In genomic region chr6:33271098-33271607, GRCh38 we compare ENCODE assay signal across 8 cellular contexts. TPM values are rescaled to one million over a fixed set of nuclear protein-coding genes. Genes with fewer than 3 reads are reported as not detected.
A peak's percentile ranks its signal among the peaks of the same experiment; 100 is the strongest.
DNase-seq lines count a peak whose midpoint lies in the region; ATAC-seq and TF ChIP-seq lines count a peak whose summit lies in the region.

No MANE protein-coding gene starts in this region.

- peaks cover 2 to 42% (median 18%) of the 10 kb centered on the region in 4 donors for H3K4me1 ChIP-seq in right lobe of liver

- peaks cover 40% of the 10 kb centered on the region for H3K4me1 Mint-ChIP-seq in type B pancreatic cell (ENCODE audit: unreplicated experiment)

- no peaks in the 10 kb centered on the region for H3K9me3 ChIP-seq in right lobe of liver

- no peaks in the 10 kb centered on the region for H3K27me3 ChIP-seq in right lobe of liver

- peaks cover 6 to 55% (median 14%) of the 10 kb centered on the region in 4 donors for H3K36me3 ChIP-seq in right lobe of liver

- H3K4me3 Mint-ChIP-seq in type B pancreatic cell = peak overlapping the region; percentile 98

- peaks cover 39% of the 10 kb centered on the region for H3K36me3 Mint-ChIP-seq in type B pancreatic cell

- H3K27ac Mint-ChIP-seq in type B pancreatic cell = peak overlapping the region; percentile 100

- H3K27ac ChIP-seq in right lobe of liver = peak overlapping the region; percentile 87 to 90 (median 89)

- no peak for DNase-seq in astrocyte of the spinal cord (ENCODE audit: low read depth, low spot score)
- no peak for DNase-seq in right lobe of liver
- no peak for DNase-seq in type B pancreatic cell (ENCODE audit: extremely low spot score, unreplicated experiment)
- no peak for DNase-seq in GDM1 (lab: John Stamatoyannopoulos, UW)

- TF ChIP-seq CTCF in astrocyte of the spinal cord (IDR thresholded peaks at IDR 0.05; ENCODE audit: low read depth, low read length) = no peak
- TF ChIP-seq CTCF in right lobe of liver (IDR thresholded peaks at IDR 0.05) = no peak
- peak; percentile 41 for TF ChIP-seq CTCF in type B pancreatic cell (conservative IDR thresholded peaks at IDR 0.05)

- H3K27me3 Mint-ChIP-seq in type B pancreatic cell = no peaks in the 10 kb centered on the region

- no peaks in the 10 kb centered on the region for H3K9me3 Mint-ChIP-seq in type B pancreatic cell

- TF ChIP-seq POLR2A in right lobe of liver (IDR thresholded peaks at IDR 0.05) = no peak

- H3K4me3 ChIP-seq in astrocyte of the spinal cord (ENCODE audit: low read depth, low read length) = peak overlapping the region; percentile 84
- H3K4me3 ChIP-seq in right lobe of liver = peak overlapping the region; percentile 60 to 95 (median 91)

- WGBS in right lobe of liver (ENCODE audit: insufficient coverage, low coverage, low lambda C conversion rate, missing lambda C conversion rate) = 1% methylated on average over 6 of the region's 13 CpGs

- in situ Hi-C loops in astrocyte of the spinal cord (cut with HindIII; ENCODE audit: low sequenced_read_pairs) = no loop called here

- peak; percentile 21 for ATAC-seq in GM18517 (IDR thresholded peaks at IDR 0.05; ENCODE audit: unreplicated experiment)
- ATAC-seq in HG03575 (IDR thresholded peaks at IDR 0.05; ENCODE audit: extremely low read depth, insufficient number of reproducible peaks, low FRiP score, unreplicated experiment) = peak; percentile 13
- ATAC-seq in right lobe of liver = peak; percentile 2 to 33 (median 11)
- ATAC-seq in HG02623 (IDR thresholded peaks at IDR 0.05; ENCODE audit: unreplicated experiment) = no peak
- ATAC-seq in HG03039 (IDR thresholded peaks at IDR 0.05; ENCODE audit: unreplicated experiment) = no peak

- intact Hi-C loops in right lobe of liver (cut with DNase I) = no loop called here

RNA-seq across cellular contexts. Expression of gene VPS52, which starts 0.5 kb away (rescaled TPM):
- total RNA-seq in right lobe of liver = 10 to 100 TPM; 16.4 to 35.1 (median 27.5) TPM
- 54.7 and 62.4 TPM in 2 replicates for total RNA-seq in type B pancreatic cell (ENCODE audit: low replicate concordance)

RNA-seq across cellular contexts. Expression of gene RPS18, which starts 0.7 kb away (rescaled TPM):
- 100 to 1,000 TPM; 504 to 932 (median 612) TPM for total RNA-seq in right lobe of liver
- total RNA-seq in type B pancreatic cell (ENCODE audit: low replicate concordance) = 3,043 and 3,480 TPM in 2 replicates

RNA-seq across cellular contexts. Expression of gene B3GALT4, which starts 5.8 kb away (rescaled TPM):
- total RNA-seq in right lobe of liver (1 to 10 TPM in 4 of 6 experiments, under 1 TPM in 2; 0.79 to 1.7 (median 1.4) TPM), type B pancreatic cell (ENCODE audit: low replicate concordance) (10.1 and 22.2 TPM in 2 replicates)

RNA-seq across cellular contexts. Expression of gene WDR46, which starts 17.9 kb away (rescaled TPM):
- 10 to 100 TPM; 13.1 to 35.2 (median 23.9) TPM for total RNA-seq in right lobe of liver
- total RNA-seq in type B pancreatic cell (ENCODE audit: low replicate concordance) = 53.1 and 67.4 TPM in 2 replicates

RNA-seq across cellular contexts. Expression of gene PFDN6, which starts 18.2 kb away (rescaled TPM):
- total RNA-seq in right lobe of liver (10 to 100 TPM; 23.8 to 35.2 (median 27.5) TPM), type B pancreatic cell (ENCODE audit: low replicate concordance) (52.9 and 54.5 TPM in 2 replicates)

Comparison
In these comparisons a context has a peak if more than half of its experiments do, and no peak if none do; other contexts are left out.
1. ATAC-seq: peak in GM18517 (single experiment), HG03575 (single experiment) and right lobe of liver (4 of 4); none in HG02623 (single experiment) and HG03039 (single experiment).